ENCODE assay signal across 8 cellular contexts in genomic region chr6:137313928-137314855, GRCh38.
A peak's percentile ranks its signal among the peaks of the same experiment; 100 is the strongest.
DNase-seq lines count a peak whose midpoint lies in the region; TF ChIP-seq lines count a peak whose summit lies in the region.

No MANE protein-coding gene starts in this region.

- H3F3A ChIP-seq in SU-DHL-6 (ENCODE audit: insufficient read depth) = no peaks in the 10 kb centered on the region

- H3K27ac ChIP-seq in SU-DHL-6 (ENCODE audit: low read depth, low read length) (no peak overlapping the region), uterus (no peak overlapping the region)

- H3K4me1 ChIP-seq in uterus = no peaks in the 10 kb centered on the region

- no peaks in the 10 kb centered on the region for H3K79me2 ChIP-seq in SU-DHL-6 (ENCODE audit: insufficient read depth, low read length)

- no peak for TF ChIP-seq POLR2A in uterus (IDR thresholded peaks at IDR 0.05)

- peak; percentile 35 to 36 for DNase-seq in SHP77 (lab: John Stamatoyannopoulos, UW)
- no peak for DNase-seq in SHP77 treated with DMSO at 0.1 percent for 48 hours (lab: John Stamatoyannopoulos, UW)
- DNase-seq in NCI-H1048 (lab: John Stamatoyannopoulos, UW) = peak; percentile 65
- DNase-seq in activated naive CD8-positive, alpha-beta T cell treated with anti-CD3 and anti-CD28 coated beads, Interleukin-2, amount 50 U/mL, for 16 hours (ENCODE audit: low read depth, low spot score) = peak; percentile 44
- DNase-seq in cardiac septum (ENCODE audit: low spot score) = peak; percentile 84
- DNase-seq in pulmonary artery endothelial cell (ENCODE audit: low read depth, low spot score) = peak; percentile 30
- peak; percentile 59 to 76 for DNase-seq in uterus

- no peak overlapping the region for H3K9ac ChIP-seq in SU-DHL-6 (ENCODE audit: low read length)

- H3K36me3 ChIP-seq in SU-DHL-6 (ENCODE audit: low read length) (no peaks in the 10 kb centered on the region), uterus (no peaks in the 10 kb centered on the region)

- H3K27me3 ChIP-seq in SU-DHL-6 (ENCODE audit: low read length) (no peaks in the 10 kb centered on the region), uterus (no peaks in the 10 kb centered on the region)

- H3K9me3 ChIP-seq in SU-DHL-6 (ENCODE audit: insufficient read depth, low read length) (no peaks in the 10 kb centered on the region), uterus (no peaks in the 10 kb centered on the region)

- TF ChIP-seq CTCF in SU-DHL-6 (IDR thresholded peaks at IDR 0.05; ENCODE audit: insufficient read depth, low read length, poor library complexity, severe bottlenecking) = peak; percentile 82
- peak; percentile 61 to 82 (median 74) for TF ChIP-seq CTCF in uterus (IDR thresholded peaks at IDR 0.05)

- H3K4me3 ChIP-seq in SU-DHL-6 (ENCODE audit: insufficient read depth, low read length, poor library complexity, severe bottlenecking) (no peak overlapping the region), uterus (no peak overlapping the region)

- no peak overlapping the region for H2AFZ ChIP-seq in SU-DHL-6 (ENCODE audit: low read depth, low read length, severe bottlenecking)

- intact Hi-C loops in cardiac septum (cut with DNase I) (loop anchor here (5.0 kb wide), 2 partner anchors 42 to 97 kb away; partner anchors contain the start of gene IFNGR1), uterus (cut with DNase I; ENCODE audit: low total_unique reads) (loop anchor here (5.0 kb wide), 1 partner anchor 222 kb away; no protein-coding TSS in a partner anchor)

- no peaks in the 10 kb centered on the region for H3K9me2 ChIP-seq in SU-DHL-6 (replicated peaks; ENCODE audit: insufficient read depth, low read length)

- no peaks in the 10 kb centered on the region for H4K20me1 ChIP-seq in SU-DHL-6 (ENCODE audit: low read depth, low read length)

- no peak overlapping the region for H3K4me2 ChIP-seq in SU-DHL-6 (ENCODE audit: low read depth, low read length, poor library complexity, severe bottlenecking)
